In genomic region chrX:8084023-8084422, GRCh38 we compare ENCODE assay signal across 17 cellular contexts.
A peak's percentile ranks its signal among the peaks of the same experiment; 100 is the strongest.
DNase-seq lines count a peak whose midpoint lies in the region; ATAC-seq, FAIRE-seq and TF ChIP-seq lines count a peak whose summit lies in the region.
"Had no signal": no experiment of that assay in that cellular context is flagged by ENCODE, and none has a peak within 500 bp of the region (broad histone marks: within the 10 kb centered on the region; RNA-seq: fewer than 3 reads in every experiment).

No MANE protein-coding gene starts in this region.

- FAIRE-seq in pancreas (lab: Jason Lieb, UNC), result no peak
- FAIRE-seq: keratinocyte had no signal

- no peak for ATAC-seq in GM18861 (IDR thresholded peaks at IDR 0.05; ENCODE audit: unreplicated experiment)
- ATAC-seq in activated CD8-positive, alpha-beta T cell treated with anti-CD3 and anti-CD28 coated beads for 36 hours, result no peak
- ATAC-seq in pancreas, result no peak

- no peak overlapping the region for H3K4me3 Mint-ChIP-seq in activated CD8-positive, alpha-beta T cell treated with anti-CD3 and anti-CD28 coated beads for 36 hours
- H3K4me3 Mint-ChIP-seq: activated B cell treated with CpG ODN at 0.5 μM for 24 hours, HFFc6 had no signal

- H3K4me1 Mint-ChIP-seq in activated CD8-positive, alpha-beta T cell treated with anti-CD3 and anti-CD28 coated beads for 36 hours (ENCODE audit: low read depth), result no peaks in the 10 kb centered on the region
- H3K4me1 Mint-ChIP-seq: activated B cell treated with CpG ODN at 0.5 μM for 24 hours had no signal

- H3K36me3 ChIP-seq in pancreas, result no peaks in the 10 kb centered on the region
- H3K36me3 ChIP-seq: BE2C had no signal

- no peaks in the 10 kb centered on the region for H3K4me1 ChIP-seq in pancreas
- H3K4me1 ChIP-seq: BE2C had no signal

- 27 to 31% methylated on average over 4 of the region's 4 CpGs for WGBS in pancreas, 2 donors

- H3K9me3 Mint-ChIP-seq in activated CD8-positive, alpha-beta T cell treated with anti-CD3 and anti-CD28 coated beads for 36 hours, result no peaks in the 10 kb centered on the region

- DNase-seq in COLO829 (ENCODE audit: low spot score) (peak; percentile 6), NCI-H1694 treated with DMSO at 0.1 percent for 48 hours (lab: John Stamatoyannopoulos, UW) (peak; percentile 3), astrocyte of the hippocampus (ENCODE audit: low read depth, low spot score) (peak; percentile 42), kidney glomerular epithelial cell (lab: John Stamatoyannopoulos, UW) (peak; percentile 26), dorsolateral prefrontal cortex (no peak), pancreas (no peak)
- DNase-seq in activated CD8-positive, alpha-beta T cell treated with anti-CD3 and anti-CD28 coated beads for 36 hours, result no peak
- DNase-seq: activated B cell treated with CpG ODN at 0.5 μM for 24 hours; BE2C; DND-41; foreskin melanocyte; HFFc6; NCI-H2107; stimulated activated CD4-positive, alpha-beta T cell treated with anti-CD3 and anti-CD28 coated beads, Interleukin-15, amount 100 ng/mL, for 24 hours had no signal

- intact Hi-C loops in dorsolateral prefrontal cortex (cut with DNase I) (no loop called here), pancreas (cut with DNase I) (no loop called here)
- intact Hi-C loops in activated CD8-positive, alpha-beta T cell treated with anti-CD3 and anti-CD28 coated beads for 36 hours (cut with micrococcal nuclease), result no loop called here

- no peaks in the 10 kb centered on the region for H3K9me3 ChIP-seq in pancreas
- H3K9me3 ChIP-seq: BE2C had no signal

- CTCF ChIA-PET in activated CD8-positive, alpha-beta T cell treated with anti-CD3 and anti-CD28 coated beads for 36 hours (lab: Charles Lee), result no interaction called here

- H3K27ac ChIP-seq in dorsolateral prefrontal cortex (no peak overlapping the region), pancreas (no peak overlapping the region)
- H3K27ac ChIP-seq: HL-60 had no signal

- H3K4me3 ChIP-seq in dorsolateral prefrontal cortex (no peak overlapping the region), pancreas (no peak overlapping the region)

- H3K27me3 ChIP-seq in dorsolateral prefrontal cortex, result peaks cover 0 to 47% (median 7%) of the 10 kb centered on the region in 45 donors
- no peaks in the 10 kb centered on the region for H3K27me3 ChIP-seq in pancreas
- H3K27me3 ChIP-seq: BE2C had no signal

- POLR2A ChIA-PET in activated CD8-positive, alpha-beta T cell treated with anti-CD3 and anti-CD28 coated beads for 36 hours (lab: Charles Lee), result no interaction called here

- TF ChIP-seq CTCF in dorsolateral prefrontal cortex (IDR thresholded peaks at IDR 0.05 in 54 of 56, conservative IDR thresholded peaks at IDR 0.05 in 2 of 56; ENCODE audit: low read depth in 1 of 56, partially characterized antibody in 56 of 56) (no peak), pancreas (IDR thresholded peaks at IDR 0.05) (no peak)
- TF ChIP-seq CTCF in activated CD8-positive, alpha-beta T cell treated with anti-CD3 and anti-CD28 coated beads for 36 hours (IDR thresholded peaks at IDR 0.05), result no peak

- no peaks in the 10 kb centered on the region for H3K36me3 Mint-ChIP-seq in activated CD8-positive, alpha-beta T cell treated with anti-CD3 and anti-CD28 coated beads for 36 hours (ENCODE audit: low read depth)

- H3K27ac Mint-ChIP-seq in activated CD8-positive, alpha-beta T cell treated with anti-CD3 and anti-CD28 coated beads for 36 hours, result no peak overlapping the region
- H3K27ac Mint-ChIP-seq: activated B cell treated with CpG ODN at 0.5 μM for 24 hours, HFFc6 had no signal

- no peaks in the 10 kb centered on the region for H3K27me3 Mint-ChIP-seq in activated CD8-positive, alpha-beta T cell treated with anti-CD3 and anti-CD28 coated beads for 36 hours
- H3K27me3 Mint-ChIP-seq: activated B cell treated with CpG ODN at 0.5 μM for 24 hours had no signal

Comparison
In these comparisons a context has a peak if more than half of its experiments do, and no peak if none do; other contexts are left out.
1. DNase-seq: peak in COLO829 (single experiment), NCI-H1694 treated with DMSO at 0.1 percent for 48 hours (single experiment), astrocyte of the hippocampus (single experiment) and kidney glomerular epithelial cell (single experiment); none in dorsolateral prefrontal cortex (0 of 10), activated CD8-positive, alpha-beta T cell treated with anti-CD3 and anti-CD28 coated beads for 36 hours (single experiment) and pancreas (0 of 6).